Comparison of ENCODE assay signal across 1 cellular context in genomic region chr11:2460540-2461252, GRCh38.
TF ChIP-seq lines count a peak whose summit lies in the region.

No MANE protein-coding gene starts in this region.

TF ChIP-seq in GM23338, 12 proteins besides CTCF, POLR2A, EP300 and RAD21:
- no peak for TF ChIP-seq ZNF462 (CRISPR knock-in tag; IDR thresholded peaks at IDR 0.05)
- no peak for TF ChIP-seq JUNB (IDR thresholded peaks at IDR 0.05; ENCODE audit: unreplicated experiment)
- no peak for TF ChIP-seq NANOG (IDR thresholded peaks at IDR 0.05; ENCODE audit: borderline replicate concordance)
- TF ChIP-seq ETS1 (IDR thresholded peaks at IDR 0.05), result no peak
- TF ChIP-seq CREB1 (CRISPR knock-in tag; IDR thresholded peaks at IDR 0.05; ENCODE audit: low read depth), result no peak
- TF ChIP-seq EZH2phosphoT487 (IDR thresholded peaks at IDR 0.05; ENCODE audit: unreplicated experiment), result no peak
- TF ChIP-seq ZNF331 (CRISPR knock-in tag; IDR thresholded peaks at IDR 0.05; ENCODE audit: low read depth), result no peak
TF ChIP-seq in GM23338: peak in this region for 0.
